In the genomic region with DNA sequence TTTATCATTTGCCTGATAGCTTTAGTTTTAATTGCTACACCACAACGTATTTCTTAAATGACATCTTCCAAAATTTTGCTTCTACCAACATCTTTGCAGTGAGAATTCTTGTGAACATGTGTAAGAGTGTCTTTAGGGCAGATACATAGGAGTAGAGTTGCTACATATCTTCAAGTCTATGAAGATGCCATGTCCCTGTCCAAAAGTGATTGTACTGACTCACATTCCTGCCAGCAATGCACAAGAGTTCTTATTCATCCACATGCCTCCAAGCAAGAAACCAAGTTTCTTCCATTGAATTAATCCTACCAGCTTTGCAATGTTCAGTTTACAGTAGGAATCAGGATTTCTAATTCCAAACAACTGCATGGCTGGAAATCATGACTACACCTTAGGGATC, we compare ENCODE assay signal across 22 cellular contexts. TPM values are rescaled to one million over a fixed set of nuclear protein-coding genes. Genes with fewer than 3 reads are reported as not detected.
A peak's percentile ranks its signal among the peaks of the same experiment; 100 is the strongest.
DNase-seq lines count a peak whose midpoint lies in the region; ATAC-seq, FAIRE-seq and TF ChIP-seq lines count a peak whose summit lies in the region.
"Had no signal": no experiment of that assay in that cellular context is flagged by ENCODE, and none has a peak within 500 bp of the region (broad histone marks: within the 10 kb centered on the region; RNA-seq: fewer than 3 reads in every experiment).

No MANE protein-coding gene starts in this region.

- no peaks in the 10 kb centered on the region for H3K9me3 Mint-ChIP-seq in MCF 10A (ENCODE audit: unreplicated experiment)
- no peaks in the 10 kb centered on the region for H3K9me3 Mint-ChIP-seq in astrocyte (ENCODE audit: unreplicated experiment)
- H3K9me3 Mint-ChIP-seq: activated T-helper 1 cell treated with anti-CD3 and anti-CD28 coated beads, Interleukin-12 subunit alpha, Interleukin-12 subunit beta, Interleukin-2, Interleukin-4 antibody, amounts not matched to agents 30 ng/mL and 10 ng/mL and 1 ng/mL, durations not matched to agents 14 hours and 24 hours and 36 hours; H9; mesothelial cell of epicardium had no signal

- ATAC-seq in HG02571 (IDR thresholded peaks at IDR 0.05; ENCODE audit: unreplicated experiment): no peak
- no peak for ATAC-seq in GM19397 (IDR thresholded peaks at IDR 0.05; ENCODE audit: unreplicated experiment)
- ATAC-seq: Right ventricle myocardium inferior; stimulated activated naive CD8-positive, alpha-beta T cell treated with anti-CD3 and anti-CD28 coated beads, Interleukin-15, Interleukin-2, amounts not matched to agents 100 U/mL and 50 U/mL, for 24 hours had no signal

- H2AFZ ChIP-seq in astrocyte (ENCODE audit: low read depth, low read length): no peak overlapping the region

- no peaks in the 10 kb centered on the region for H3K9me3 ChIP-seq in breast epithelium
- no peaks in the 10 kb centered on the region for H3K9me3 ChIP-seq in astrocyte (ENCODE audit: insufficient read depth, low read depth, low read length)
- H3K9me3 ChIP-seq: upper lobe of right lung had no signal

- H3K27ac Mint-ChIP-seq in MCF 10A (ENCODE audit: low read depth, unreplicated experiment): peak overlapping the region; percentile 49
- peak overlapping the region; percentile 22 for H3K27ac Mint-ChIP-seq in astrocyte (ENCODE audit: unreplicated experiment)
- H3K27ac Mint-ChIP-seq: activated T-helper 1 cell treated with anti-CD3 and anti-CD28 coated beads, Interleukin-12 subunit alpha, Interleukin-12 subunit beta, Interleukin-2, Interleukin-4 antibody, amounts not matched to agents 30 ng/mL and 10 ng/mL and 1 ng/mL, durations not matched to agents 14 hours and 24 hours and 36 hours; H9; mesothelial cell of epicardium had no signal

- H3K4me1 ChIP-seq in breast epithelium (no peaks in the 10 kb centered on the region), astrocyte (ENCODE audit: insufficient read depth, low read length) (no peaks in the 10 kb centered on the region)
- H3K4me1 ChIP-seq: upper lobe of right lung had no signal

- H3K27me3 Mint-ChIP-seq in MCF 10A (ENCODE audit: insufficient read depth, unreplicated experiment) (no peaks in the 10 kb centered on the region), astrocyte (ENCODE audit: low read depth, unreplicated experiment) (no peaks in the 10 kb centered on the region)

- no peak for TF ChIP-seq CTCF in MCF 10A (IDR thresholded peaks at IDR 0.05; ENCODE audit: unreplicated experiment)
- no peak for TF ChIP-seq CTCF in breast epithelium (IDR thresholded peaks at IDR 0.05)
- no peak for TF ChIP-seq CTCF in astrocyte (IDR thresholded peaks at IDR 0.05; ENCODE audit: insufficient read depth, low read depth, low read length)
- TF ChIP-seq CTCF in fibroblast of the aortic adventitia (IDR thresholded peaks at IDR 0.05; ENCODE audit: insufficient read depth, low read length): no peak

- POLR2A ChIA-PET in MCF 10A (lab: Yijun Ruan, JAX): interaction anchor here (0.9 to 20.7 kb wide), 26 partner anchors 7 to 111 kb away, joined by 3 to 546 read pairs (median 8); a partner anchor contains a TSS

- H3K27me3 ChIP-seq in breast epithelium (no peaks in the 10 kb centered on the region), astrocyte (ENCODE audit: insufficient read depth, low read length) (no peaks in the 10 kb centered on the region)
- H3K27me3 ChIP-seq: upper lobe of right lung had no signal

- no peaks in the 10 kb centered on the region for H3K79me2 ChIP-seq in astrocyte (ENCODE audit: insufficient read depth, low read length)

- CTCF ChIA-PET in MCF 10A (lab: Yijun Ruan, JAX): interaction anchor here (0.5 to 7.7 kb wide), 7 partner anchors 10 to 146 kb away, joined by 3 to 77 read pairs (median 5); no protein-coding TSS in a partner anchor

- H3K4me2 ChIP-seq in astrocyte (ENCODE audit: low read length): no peak overlapping the region

- no peak overlapping the region for H3K9ac ChIP-seq in astrocyte (ENCODE audit: low read length)

- no peaks in the 10 kb centered on the region for H3K36me3 ChIP-seq in breast epithelium
- H3K36me3 ChIP-seq in astrocyte (ENCODE audit: insufficient read depth, low read length): peaks cover 5% of the 10 kb centered on the region

- TF ChIP-seq POLR2A in breast epithelium (IDR thresholded peaks at IDR 0.05): no peak

- H3K4me1 Mint-ChIP-seq in MCF 10A (ENCODE audit: insufficient read depth, unreplicated experiment) (peaks cover 53% of the 10 kb centered on the region), astrocyte (ENCODE audit: low read depth, unreplicated experiment) (peaks cover 12% of the 10 kb centered on the region)
- H3K4me1 Mint-ChIP-seq: mesothelial cell of epicardium had no signal

- peak overlapping the region; percentile 18 for H3K4me3 Mint-ChIP-seq in MCF 10A (ENCODE audit: unreplicated experiment)
- H3K4me3 Mint-ChIP-seq in astrocyte (ENCODE audit: unreplicated experiment): no peak overlapping the region
- H3K4me3 Mint-ChIP-seq: activated T-helper 1 cell treated with anti-CD3 and anti-CD28 coated beads, Interleukin-12 subunit alpha, Interleukin-12 subunit beta, Interleukin-2, Interleukin-4 antibody, amounts not matched to agents 30 ng/mL and 10 ng/mL and 1 ng/mL, durations not matched to agents 14 hours and 24 hours and 36 hours; H9; mesothelial cell of epicardium had no signal

- H3K36me3 Mint-ChIP-seq in MCF 10A (ENCODE audit: insufficient read depth, unreplicated experiment) (peaks cover 68% of the 10 kb centered on the region), astrocyte (ENCODE audit: low read depth, unreplicated experiment) (peaks cover 15% of the 10 kb centered on the region)

- H3K4me3 ChIP-seq in breast epithelium (no peak overlapping the region), astrocyte (ENCODE audit: insufficient read depth, low read depth, low read length) (no peak overlapping the region), fibroblast of the aortic adventitia (ENCODE audit: low read depth, low read length) (no peak overlapping the region)
- H3K4me3 ChIP-seq: upper lobe of right lung had no signal

- no peak overlapping the region for H3K27ac ChIP-seq in breast epithelium
- H3K27ac ChIP-seq in astrocyte (ENCODE audit: low read depth, low read length): no peak overlapping the region
- H3K27ac ChIP-seq: upper lobe of right lung had no signal

- intact Hi-C loops in MCF 10A (cut with micrococcal nuclease) (no loop called here), breast epithelium (cut with DNase I; ENCODE audit: low total_unique reads) (no loop called here)

- BruUV-seq in MCF 10A (replicated peaks; lab: Mats Ljungman, UMichigan): no TSS peak

- no peaks in the 10 kb centered on the region for H4K20me1 ChIP-seq in astrocyte (ENCODE audit: insufficient read depth, low read length)

- no peak for FAIRE-seq in astrocyte (lab: Jason Lieb, UNC)
- FAIRE-seq: colon, GM18507 had no signal

- DNase-seq in MCF 10A (ENCODE audit: unreplicated experiment): peak; percentile 70
- no peak for DNase-seq in breast epithelium (ENCODE audit: low spot score in 2 of 2)
- DNase-seq in astrocyte (ENCODE audit: low read depth): no peak
- DNase-seq in fibroblast of the aortic adventitia (ENCODE audit: low read depth): peak; percentile 30
- no peak for DNase-seq in KG1 (lab: John Stamatoyannopoulos, UW)
- no peak for DNase-seq in NCI-H2029 treated with DMSO at 0.1 percent for 48 hours (lab: John Stamatoyannopoulos, UW)
- DNase-seq: activated CD8-positive, alpha-beta memory T cell treated with anti-CD3 and anti-CD28 coated beads for 24 hours; amygdala; H9; kidney glomerular epithelial cell; NCI-H1436 treated with DMSO at 0.1 percent for 48 hours; stimulated activated naive CD8-positive, alpha-beta T cell treated with anti-CD3 and anti-CD28 coated beads, Interleukin-15, Interleukin-2, amounts not matched to agents 100 U/mL and 50 U/mL, for 24 hours; upper lobe of right lung had no signal

RNA-seq across cellular contexts. Expression of a gene that starts 44.6 kb away (rescaled TPM):
- total RNA-seq in MCF 10A (2022) (0.42 TPM in 1 of 2 replicates, not detected in the other), breast epithelium (1 to 10 TPM in 1 of 3 donors, under 1 TPM in 2; 0.59 to 2.3 (median 0.64) TPM), astrocyte (not detected in 2 replicates), fibroblast of the aortic adventitia (ENCODE audit: low replicate concordance) (not detected in 2 replicates)
- total RNA-seq: A673; activated T-helper 1 cell treated with anti-CD3 and anti-CD28 coated beads, Interleukin-12 subunit alpha, Interleukin-12 subunit beta, Interleukin-2, Interleukin-4 antibody, amounts not matched to agents 30 ng/mL and 10 ng/mL and 1 ng/mL, durations not matched to agents 14 hours and 24 hours and 36 hours; H9; Right ventricle myocardium inferior; T-helper 1 cell treated with Interleukin-12 subunit alpha and Interleukin-12 subunit beta and Interleukin-4 antibody, amounts not matched to agents 30 ng/mL and 1 ng/mL, for 36 hours; upper lobe of right lung had no signal

RNA-seq across cellular contexts. Expression of a gene that starts 49.0 kb away (rescaled TPM):
- total RNA-seq in MCF 10A (2022) (106 and 114 TPM in 2 replicates), breast epithelium (10 to 100 TPM; 20.8 to 32.2 (median 22.0) TPM), astrocyte (96.6 and 98.2 TPM in 2 replicates), fibroblast of the aortic adventitia (ENCODE audit: low replicate concordance) (32.3 and 74.9 TPM in 2 replicates)

Comparison
In these comparisons a context has a peak if more than half of its experiments do, and no peak if none do; other contexts are left out.
1. DNase-seq: peak in MCF 10A (single experiment) and fibroblast of the aortic adventitia (single experiment); none in breast epithelium (0 of 2), astrocyte (single experiment), KG1 (single experiment) and NCI-H2029 treated with DMSO at 0.1 percent for 48 hours (single experiment).